In genomic region chr21:25801217-25802015, GRCh38 we compare ENCODE assay signal across 8 cellular contexts.
DNase-seq lines count a peak whose midpoint lies in the region; ATAC-seq lines count a peak whose summit lies in the region.

No MANE protein-coding gene starts in this region.

- peak; percentile 84 for DNase-seq in AG08395 (ENCODE audit: low spot score)
- DNase-seq in NCI-H2227 (lab: John Stamatoyannopoulos, UW; ENCODE audit: unreplicated experiment) = peak; percentile 89
- peak in 45 of 61 donors; percentile 3 to 65 (median 37) for DNase-seq in caudate nucleus (lab: John Stamatoyannopoulos, UW)
- peak; percentile 47 for DNase-seq in kidney glomerular epithelial cell (lab: John Stamatoyannopoulos, UW)
- DNase-seq in stimulated activated CD4-positive, alpha-beta T cell treated with anti-CD3 and anti-CD28 coated beads, Interleukin-2, amount 100 ng/mL, for 48 hours = peak; percentile 90 to 91

- ATAC-seq in GM18870 (IDR thresholded peaks at IDR 0.05; ENCODE audit: unreplicated experiment) (peak; percentile 99), HG03097 (IDR thresholded peaks at IDR 0.05; ENCODE audit: low FRiP score, unreplicated experiment) (peak; percentile 100)
- peak; percentile 96 to 97 for ATAC-seq in activated CD4-positive, CD25-positive, alpha-beta regulatory T cell treated with anti-CD3 and anti-CD28 coated beads, Interleukin-2, amount 50 U/mL, for 24 hours

- no peak overlapping the region for H3K27ac ChIP-seq in caudate nucleus (ENCODE audit: low read depth, low read length)

Comparison
In these comparisons a context has a peak if more than half of its experiments do, and no peak if none do; other contexts are left out.
1. DNase-seq: peak in every context shown above with its lines; median percentile 90 in stimulated activated CD4-positive, alpha-beta T cell treated with anti-CD3 and anti-CD28 coated beads, Interleukin-2, amount 100 ng/mL, for 48 hours; 89 in NCI-H2227; 84 in AG08395; 47 in kidney glomerular epithelial cell; 37 in caudate nucleus.